22 cellular contexts compared by ENCODE assay signal in genomic region chr7:155193716-155194115, GRCh38.
DNase-seq lines count a peak whose midpoint lies in the region; ATAC-seq and TF ChIP-seq lines count a peak whose summit lies in the region.
"Had no signal": no experiment of that assay in that cellular context is flagged by ENCODE, and none has a peak within 500 bp of the region (broad histone marks: within the 10 kb centered on the region; RNA-seq: fewer than 3 reads in every experiment).

No MANE protein-coding gene starts in this region.

- peak; percentile 14 to 16 for DNase-seq in activated T-cell treated with anti-CD3 and anti-CD28 coated beads, Interleukin-2, amount 50 U/mL, for 48 hours
- DNase-seq in activated T-cell treated with anti-CD3 and anti-CD28 coated beads, Interleukin-2, amount 50 U/mL, for 24 hours = no peak
- peak; percentile 39 for DNase-seq in MV-4-11 (lab: John Stamatoyannopoulos, UW)
- peak; percentile 25 for DNase-seq in stimulated activated CD8-positive, alpha-beta memory T cell treated with anti-CD3 and anti-CD28 coated beads, Interleukin-4, amount 100 ng/mL, for 48 hours
- DNase-seq in NCI-H2081 (lab: John Stamatoyannopoulos, UW) = no peak
- no peak for DNase-seq in GM10266 (ENCODE audit: extremely low spot score)
- DNase-seq: BE2C; CD4-positive, CD25-positive, alpha-beta regulatory T cell; H9; HFFc6; KBM-7; MM.1S; NCI-H1105 treated with DMSO at 0.1 percent for 48 hours; NCI-H1694; NCI-H2081 treated with DMSO at 0.1 percent for 48 hours; NCI-H2171 treated with DMSO at 0.1 percent for 48 hours; NCI-H524 treated with DMSO at 0.1 percent for 48 hours; NCI-H82; OCI-M1; Right ventricle myocardium superior had no signal

- no peak overlapping the region for H3K4me3 Mint-ChIP-seq in activated T-cell treated with anti-CD3 and anti-CD28 coated beads, Interleukin-2, amount 50 U/mL, for 24 hours
- no peak overlapping the region for H3K4me3 Mint-ChIP-seq in activated T-helper 17 cell treated with anti-CD3 and anti-CD28 coated beads, Interleukin-2, amount 50 U/mL, for 72 hours
- H3K4me3 Mint-ChIP-seq: CD4-positive, CD25-positive, alpha-beta regulatory T cell; H9; HFFc6 had no signal

- H3K27me3 Mint-ChIP-seq in activated T-cell treated with anti-CD3 and anti-CD28 coated beads, Interleukin-2, amount 50 U/mL, for 24 hours = peaks cover 27% of the 10 kb centered on the region
- peaks cover 7% of the 10 kb centered on the region for H3K27me3 Mint-ChIP-seq in activated T-helper 17 cell treated with anti-CD3 and anti-CD28 coated beads, Interleukin-2, amount 50 U/mL, for 72 hours

- H3K9me3 Mint-ChIP-seq in activated T-cell treated with anti-CD3 and anti-CD28 coated beads, Interleukin-2, amount 50 U/mL, for 24 hours = peaks cover 10% of the 10 kb centered on the region
- H3K9me3 Mint-ChIP-seq in activated T-helper 17 cell treated with anti-CD3 and anti-CD28 coated beads, Interleukin-2, amount 50 U/mL, for 72 hours = peaks cover 8% of the 10 kb centered on the region

- no peak overlapping the region for H3K27ac Mint-ChIP-seq in activated T-cell treated with anti-CD3 and anti-CD28 coated beads, Interleukin-2, amount 50 U/mL, for 24 hours
- no peak overlapping the region for H3K27ac Mint-ChIP-seq in activated T-helper 17 cell treated with anti-CD3 and anti-CD28 coated beads, Interleukin-2, amount 50 U/mL, for 72 hours
- H3K27ac Mint-ChIP-seq: CD4-positive, CD25-positive, alpha-beta regulatory T cell; H9; HFFc6 had no signal

- H3K36me3 Mint-ChIP-seq in activated T-cell treated with anti-CD3 and anti-CD28 coated beads, Interleukin-2, amount 50 U/mL, for 24 hours (ENCODE audit: low read depth) = peaks cover 23% of the 10 kb centered on the region
- H3K36me3 Mint-ChIP-seq in activated T-helper 17 cell treated with anti-CD3 and anti-CD28 coated beads, Interleukin-2, amount 50 U/mL, for 72 hours (ENCODE audit: low read depth) = peaks cover 9% of the 10 kb centered on the region
- H3K36me3 Mint-ChIP-seq: CD4-positive, CD25-positive, alpha-beta regulatory T cell had no signal

- TF ChIP-seq CTCF in GM10266 (IDR thresholded peaks at IDR 0.05; ENCODE audit: control insufficient read depth, insufficient read depth, low read depth, missing control alignments) = no peak

- ATAC-seq in activated T-helper 17 cell treated with anti-CD3 and anti-CD28 coated beads, Interleukin-2, amount 50 U/mL, for 72 hours (replicated peaks) = peak; percentile 20
- ATAC-seq: GM12878 had no signal

- H3K4me1 Mint-ChIP-seq in activated T-cell treated with anti-CD3 and anti-CD28 coated beads, Interleukin-2, amount 50 U/mL, for 24 hours (ENCODE audit: low read depth) = peaks cover 60% of the 10 kb centered on the region
- H3K4me1 Mint-ChIP-seq in activated T-helper 17 cell treated with anti-CD3 and anti-CD28 coated beads, Interleukin-2, amount 50 U/mL, for 72 hours = peaks cover 13% of the 10 kb centered on the region

Comparison
In these comparisons a context has a peak if more than half of its experiments do, and no peak if none do; other contexts are left out.
1. DNase-seq: peak in activated T-cell treated with anti-CD3 and anti-CD28 coated beads, Interleukin-2, amount 50 U/mL, for 48 hours (2 of 2), MV-4-11 (single experiment) and stimulated activated CD8-positive, alpha-beta memory T cell treated with anti-CD3 and anti-CD28 coated beads, Interleukin-4, amount 100 ng/mL, for 48 hours (single experiment); none in activated T-cell treated with anti-CD3 and anti-CD28 coated beads, Interleukin-2, amount 50 U/mL, for 24 hours (single experiment), NCI-H2081 (0 of 2) and GM10266 (single experiment).